Comparison of ENCODE assay signal across 15 cellular contexts in genomic region chr17:9072626-9073339, GRCh38. TPM values are rescaled to one million over a fixed set of nuclear protein-coding genes. Genes with fewer than 3 reads are reported as not detected.
DNase-seq lines count a peak whose midpoint lies in the region; ATAC-seq and TF ChIP-seq lines count a peak whose summit lies in the region.
"Had no signal": no experiment of that assay in that cellular context is flagged by ENCODE, and none has a peak within 500 bp of the region (broad histone marks: within the 10 kb centered on the region; RNA-seq: fewer than 3 reads in every experiment).

No MANE protein-coding gene starts in this region.

- no peak for ATAC-seq in HCT116
- ATAC-seq in esophagus mucosa: peak; percentile 21
- ATAC-seq in GM21529 (IDR thresholded peaks at IDR 0.05; ENCODE audit: unreplicated experiment): no peak
- no peak for ATAC-seq in HG02870 (IDR thresholded peaks at IDR 0.05; ENCODE audit: unreplicated experiment)

- H3K9me3 ChIP-seq in HCT116 (ENCODE audit: control insufficient read depth in 1 of 2, insufficient read depth in 1 of 2, low read depth in 1 of 2, low read length in 2 of 2) (no peaks in the 10 kb centered on the region), stomach (no peaks in the 10 kb centered on the region)

- H3K9ac ChIP-seq in HCT116 (ENCODE audit: low read length): no peak overlapping the region
- H3K9ac ChIP-seq: KMS-11 had no signal

- WGBS in stomach, 5 donors: 21 to 29% (median 27%) methylated on average over 19 of the region's 19 CpGs

- RAD21 ChIA-PET in HCT116 (lab: Charles Lee; ENCODE audit: low non-redundant PET in 1 of 2, low total read pairs in 2 of 2, uncharacterized antibody in 2 of 2, unreplicated experiment in 2 of 2): no interaction called here

- H3K9me2 ChIP-seq in HCT116 (ENCODE audit: insufficient read depth): no peaks in the 10 kb centered on the region

- no peak overlapping the region for H2AFZ ChIP-seq in HCT116 (ENCODE audit: low read depth, low read length, poor library complexity, severe bottlenecking)

- no peak for TF ChIP-seq EP300 in stomach (IDR thresholded peaks at IDR 0.05)

- peaks cover 5 to 27% of the 10 kb centered on the region in 2 experiments; a peak in 2 of 4 replicates for H3K4me1 ChIP-seq in HCT116 (ENCODE audit: control insufficient read depth in 1 of 2, insufficient read depth in 2 of 2, low read length in 2 of 2)
- H3K4me1 ChIP-seq in stomach: peaks cover 16 to 29% (median 22%) of the 10 kb centered on the region in 4 donors

- H3K4me2 ChIP-seq in HCT116 (ENCODE audit: low read length): peak overlapping the region; percentile 59
- H3K4me2 ChIP-seq: KMS-11 had no signal

- H3K27me3 ChIP-seq in HCT116 (ENCODE audit: insufficient read depth, low read length) (no peaks in the 10 kb centered on the region), stomach (no peaks in the 10 kb centered on the region)

- CTCF ChIA-PET in HCT116 (lab: Charles Lee): no interaction called here

- no peak for TF ChIP-seq RAD21 in HCT116 (IDR thresholded peaks at IDR 0.05; ENCODE audit: low read depth)

- TF ChIP-seq POLR2A in HCT116 (IDR thresholded peaks at IDR 0.05; ENCODE audit: borderline replicate concordance, extremely low read depth, insufficient read depth, insufficient read length) (no peak), stomach (IDR thresholded peaks at IDR 0.05) (no peak)

- TF ChIP-seq CTCF in HCT116 (IDR thresholded peaks at IDR 0.05 in 2 of 3, conservative IDR thresholded peaks at IDR 0.05 in 1 of 3; ENCODE audit: borderline replicate concordance in 1 of 3, insufficient read depth in 1 of 3, low read depth in 2 of 3, low read length in 2 of 3) (no peak), stomach (IDR thresholded peaks at IDR 0.05) (no peak)

- H3K79me2 ChIP-seq in HCT116 (ENCODE audit: insufficient read depth, low read length): no peaks in the 10 kb centered on the region

- no peak overlapping the region for H3K4me3 ChIP-seq in HCT116 (replicated peaks in 1 of 2; ENCODE audit: low read depth in 1 of 2, low read length in 2 of 2)
- H3K4me3 ChIP-seq in stomach: peak overlapping the region in 1 of 4 donors; percentile 11
- H3K4me3 ChIP-seq: SK-N-MC had no signal

- H3K27ac ChIP-seq in HCT116 (ENCODE audit: low read depth, low read length) (no peak overlapping the region), stomach (peak overlapping the region; percentile 48 to 72 (median 69))
- H3K27ac ChIP-seq: KMS-11, SK-N-MC, WERI-Rb-1 had no signal

- BruUV-seq in HCT116 (replicated peaks; lab: Mats Ljungman, UMichigan): no TSS peak

- POLR2A ChIA-PET in HCT116 (lab: Charles Lee): no interaction called here

- H3K36me3 ChIP-seq in HCT116 (ENCODE audit: control insufficient read depth in 1 of 2, insufficient read depth in 2 of 2, low read length in 2 of 2) (no peaks in the 10 kb centered on the region), stomach (no peaks in the 10 kb centered on the region)
- H3K36me3 ChIP-seq: WERI-Rb-1 had no signal

- H4K20me1 ChIP-seq in HCT116 (ENCODE audit: insufficient read depth): no peaks in the 10 kb centered on the region

- intact Hi-C loops in HCT116 (cut with micrococcal nuclease): no loop called here
- intact Hi-C loops in stomach (cut with DNase I; ENCODE audit: low total_unique reads): no loop called here

- no peak for DNase-seq in HCT116 (ENCODE audit: low read depth, low spot score)
- peak; percentile 20 to 54 for DNase-seq in lung microvascular endothelial cell (ENCODE audit: low read depth in 2 of 2)
- DNase-seq in stomach: peak; percentile 83
- no peak for DNase-seq in dedifferentiated amniotic fluid mesenchymal stem cell (ENCODE audit: extremely low spot score)
- DNase-seq in activated CD4-positive, CD25-positive, alpha-beta regulatory T cell treated with anti-CD3 and anti-CD28 coated beads, Interleukin-2, amount 50 U/mL, for 72 hours: no peak
- DNase-seq: AML-193; dermis blood vessel endothelial cell; NCI-H187 treated with DMSO at 0.1 percent for 48 hours; NK-92 treated with Interleukin-12 subunit alpha and Interleukin-12 subunit beta, amount 100 ng/mL, for 24 hours; WERI-Rb-1 had no signal

TF ChIP-seq in HCT116, 20 proteins besides CTCF, POLR2A, EP300 and RAD21:
- TF ChIP-seq EZH2 (IDR thresholded peaks at IDR 0.05) (no peak), ATF3 (IDR thresholded peaks at IDR 0.05) (no peak), JUND (IDR thresholded peaks at IDR 0.05) (no peak), POLR2AphosphoS5 (IDR thresholded peaks at IDR 0.05; ENCODE audit: low read depth, low read length) (no peak), CEBPB (IDR thresholded peaks at IDR 0.05; ENCODE audit: low read depth) (no peak), CBX3 (IDR thresholded peaks at IDR 0.05; ENCODE audit: low read depth) (no peak), REST (IDR thresholded peaks at IDR 0.05; ENCODE audit: low read depth) (no peak), ZNF274 (IDR thresholded peaks at IDR 0.05; ENCODE audit: low read depth, low read length) (no peak), EGR1 (IDR thresholded peaks at IDR 0.05; ENCODE audit: low read depth) (no peak), TCF7L2 (IDR thresholded peaks at IDR 0.05; ENCODE audit: borderline replicate concordance, extremely low read depth, insufficient read depth, insufficient read length) (no peak), SIN3A (IDR thresholded peaks at IDR 0.05; ENCODE audit: low read depth) (no peak)

RNA-seq across cellular contexts. Expression of gene NTN1, which starts 51.5 kb away (rescaled TPM):
- total RNA-seq in HCT116 (2021; ENCODE audit: unreplicated experiment) (4.2 TPM), esophagus mucosa (9.1 TPM), lung microvascular endothelial cell (0.40 and 0.65 TPM in 2 replicates), stomach (10 to 100 TPM in 2 of 5 donors, 1 to 10 TPM in 3; 5.8 to 56.2 (median 9.0) TPM)
- 3.3 and 4.1 TPM in 2 replicates for polyA plus RNA-seq in HCT116 (2012)
- 10 to 100 TPM in 1 of 3 donors, 1 to 10 TPM in 2; 2.9 to 16.6 (median 3.3) TPM for polyA plus RNA-seq in stomach

Comparison
In these comparisons a context has a peak if more than half of its experiments do, and no peak if none do; other contexts are left out.
1. DNase-seq: peak in lung microvascular endothelial cell (2 of 2) and stomach (single experiment); none in HCT116 (single experiment), dedifferentiated amniotic fluid mesenchymal stem cell (single experiment) and activated CD4-positive, CD25-positive, alpha-beta regulatory T cell treated with anti-CD3 and anti-CD28 coated beads, Interleukin-2, amount 50 U/mL, for 72 hours (single experiment).